ENCODE assay signal across 8 cellular contexts in the genomic region with DNA sequence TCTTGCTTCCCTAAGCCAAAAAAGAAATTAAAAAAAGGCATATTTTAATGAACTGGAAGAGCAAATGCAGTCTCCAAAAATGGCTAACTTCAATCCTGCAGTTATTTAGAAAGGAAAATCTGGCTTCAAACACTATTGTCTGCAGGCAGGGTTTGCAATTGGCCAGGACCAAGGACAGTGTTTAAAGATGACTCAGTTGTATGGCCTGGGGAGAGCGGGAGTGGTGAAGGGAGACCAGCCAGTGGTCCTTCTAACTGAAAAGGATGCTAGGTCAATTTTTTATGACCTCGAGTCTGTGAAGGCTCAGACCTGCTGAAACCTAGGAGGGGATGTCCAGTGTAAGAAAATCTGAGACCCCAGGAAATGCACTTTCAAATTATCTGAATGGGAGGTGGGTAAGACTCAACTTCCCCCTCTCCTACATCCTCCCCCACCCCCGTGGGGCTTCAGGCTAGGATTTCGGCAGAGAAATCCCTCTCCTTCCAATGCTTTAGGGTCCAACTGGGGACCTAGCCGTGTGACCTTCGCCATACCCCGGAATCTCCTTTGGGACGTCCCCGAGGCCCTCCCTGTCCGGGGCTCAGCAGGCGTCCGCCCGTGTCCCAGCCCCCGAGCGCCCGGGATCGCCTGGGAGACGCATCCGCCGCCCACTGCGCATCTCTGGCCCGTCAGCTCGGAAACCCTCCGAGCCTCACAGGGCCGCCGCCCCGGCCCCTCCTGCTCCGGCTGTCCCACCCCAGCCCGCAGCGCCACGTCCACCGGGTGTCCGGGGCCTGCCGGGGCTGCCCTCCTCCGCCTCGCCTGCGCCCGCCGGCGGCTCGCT. TPM values are rescaled to one million over a fixed set of nuclear protein-coding genes. Genes with fewer than 3 reads are reported as not detected.
DNase-seq lines count a peak whose midpoint lies in the region; ATAC-seq lines count a peak whose summit lies in the region.

No MANE protein-coding gene starts in this region.

- no peak overlapping the region for H3K27ac Mint-ChIP-seq in activated naive CD8-positive, alpha-beta T cell treated with anti-CD3 and anti-CD28 coated beads, Interleukin-2, amount 50 U/mL, for 24 hours

- peaks cover 11% of the 10 kb centered on the region for H3K4me1 Mint-ChIP-seq in activated naive CD8-positive, alpha-beta T cell treated with anti-CD3 and anti-CD28 coated beads, Interleukin-2, amount 50 U/mL, for 24 hours

- no peaks in the 10 kb centered on the region for H3K36me3 ChIP-seq in MG63

- H3K4me3 Mint-ChIP-seq in activated naive CD8-positive, alpha-beta T cell treated with anti-CD3 and anti-CD28 coated beads, Interleukin-2, amount 50 U/mL, for 24 hours, result peak overlapping the region; percentile 77

- H3K4me3 ChIP-seq in MG63, result peak overlapping the region; percentile 17; the same call in 1 of the 2 replicates

- H3K9me3 Mint-ChIP-seq in activated naive CD8-positive, alpha-beta T cell treated with anti-CD3 and anti-CD28 coated beads, Interleukin-2, amount 50 U/mL, for 24 hours, result no peaks in the 10 kb centered on the region

- peaks cover 47% of the 10 kb centered on the region for H3K27me3 Mint-ChIP-seq in activated naive CD8-positive, alpha-beta T cell treated with anti-CD3 and anti-CD28 coated beads, Interleukin-2, amount 50 U/mL, for 24 hours

- no peaks in the 10 kb centered on the region for H3K36me3 Mint-ChIP-seq in activated naive CD8-positive, alpha-beta T cell treated with anti-CD3 and anti-CD28 coated beads, Interleukin-2, amount 50 U/mL, for 24 hours (ENCODE audit: low read depth)

- peaks cover 21% of the 10 kb centered on the region for H3K27me3 ChIP-seq in MG63

- H3K9me3 ChIP-seq in MG63, result no peaks in the 10 kb centered on the region

- peak; percentile 58 for ATAC-seq in activated naive CD8-positive, alpha-beta T cell treated with anti-CD3 and anti-CD28 coated beads, Interleukin-2, amount 50 U/mL, for 24 hours
- ATAC-seq in left lobe of liver, result no peak

- peak; percentile 6 for DNase-seq in activated CD4-positive, alpha-beta T cell treated with anti-CD3 and anti-CD28 coated beads for 48 hours
- no peak for DNase-seq in activated CD4-positive, alpha-beta T cell treated with anti-CD3 and anti-CD28 coated beads, Interleukin-2, amount 50 U/mL, for 1 hour
- peak; percentile 33 for DNase-seq in H4 (ENCODE audit: low spot score)
- peak; percentile 28 for DNase-seq in MG63
- peak; percentile 38 for DNase-seq in activated naive CD8-positive, alpha-beta T cell treated with anti-CD3 and anti-CD28 coated beads, Interleukin-2, amount 50 U/mL, for 24 hours
- DNase-seq in hepatic stellate cell (ENCODE audit: low spot score), result peak; percentile 27
- DNase-seq in retina, result peak; percentile 69
- DNase-seq in left lobe of liver (ENCODE audit: low spot score), result no peak

RNA-seq across cellular contexts. Expression of a gene that starts 0.6 kb away (rescaled TPM):
- 0.85 and 1.0 TPM in 2 replicates for total RNA-seq in H4 (2014; rRNA removed; shearing (Covaris generic))
- 0.03 TPM in 1 of 2 replicates, not detected in the other for total RNA-seq in MG63 (2014; rRNA removed; shearing (Covaris generic); ENCODE audit: low replicate concordance)
- 0.25 TPM for total RNA-seq in left lobe of liver

RNA-seq across cellular contexts. Expression of a gene that starts 45.0 kb away (rescaled TPM):
- 25.7 and 31.7 TPM in 2 replicates for total RNA-seq in H4 (2014; rRNA removed; shearing (Covaris generic))
- total RNA-seq in MG63 (2014; rRNA removed; shearing (Covaris generic); ENCODE audit: low replicate concordance), result 27.5 and 28.7 TPM in 2 replicates
- total RNA-seq in left lobe of liver, result 13.7 TPM

Comparison
In these comparisons a context has a peak if more than half of its experiments do, and no peak if none do; other contexts are left out.
1. DNase-seq: peak in activated CD4-positive, alpha-beta T cell treated with anti-CD3 and anti-CD28 coated beads for 48 hours (single experiment), H4 (single experiment), MG63 (single experiment), activated naive CD8-positive, alpha-beta T cell treated with anti-CD3 and anti-CD28 coated beads, Interleukin-2, amount 50 U/mL, for 24 hours (single experiment), hepatic stellate cell (single experiment) and retina (single experiment); none in activated CD4-positive, alpha-beta T cell treated with anti-CD3 and anti-CD28 coated beads, Interleukin-2, amount 50 U/mL, for 1 hour (single experiment) and left lobe of liver (single experiment).